Comparison of ENCODE assay signal across 8 cellular contexts in the genomic region with DNA sequence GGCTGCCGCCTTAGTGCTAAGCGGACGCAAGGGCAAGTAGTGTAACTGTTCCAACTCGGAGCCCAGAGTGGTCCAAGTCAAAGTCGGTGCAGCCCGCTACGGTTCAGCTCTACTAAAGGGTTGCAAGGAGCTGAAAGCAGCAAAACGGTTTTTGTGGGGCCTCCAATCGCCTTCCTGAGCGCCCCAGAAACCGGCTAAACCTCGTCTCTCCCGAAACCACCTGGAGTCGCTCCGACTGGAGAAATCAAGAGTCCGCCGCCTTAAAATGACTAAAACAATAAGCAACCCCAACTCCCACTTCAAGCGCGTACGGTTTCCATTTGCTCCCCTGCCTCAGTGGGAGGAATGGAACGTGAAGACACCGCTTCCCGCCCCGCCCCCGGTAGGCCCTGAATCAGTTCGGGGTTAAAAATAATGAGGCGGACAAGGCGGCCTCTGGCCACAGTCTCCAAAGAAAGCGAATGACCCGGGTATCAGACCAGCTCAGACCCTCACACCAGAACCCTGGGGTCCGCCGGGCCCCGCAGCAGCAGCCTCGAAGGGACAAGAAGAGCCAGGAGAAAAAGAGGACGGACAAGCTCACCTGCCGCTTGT. TPM values are rescaled to one million over a fixed set of nuclear protein-coding genes. Genes with fewer than 3 reads are reported as not detected.
DNase-seq lines count a peak whose midpoint lies in the region; ATAC-seq and TF ChIP-seq lines count a peak whose summit lies in the region.

No MANE protein-coding gene starts in this region.

- ATAC-seq in HG02885 (IDR thresholded peaks at IDR 0.05; ENCODE audit: poor library complexity, unreplicated experiment) = peak; percentile 1
- ATAC-seq in HG02623 (IDR thresholded peaks at IDR 0.05; ENCODE audit: unreplicated experiment) = no peak

- H3K36me3 ChIP-seq in GM06990 (ENCODE audit: control insufficient read depth, insufficient read depth, low read length) = peaks cover 4% of the 10 kb centered on the region

- DNase-seq in GM06990 (ENCODE audit: extremely low read depth, insufficient read length) = no peak
- no peak for DNase-seq in coronary artery (ENCODE audit: low spot score)
- DNase-seq in lung microvascular endothelial cell (ENCODE audit: low read depth in 2 of 2) = peak; percentile 26 to 52
- DNase-seq in stimulated activated CD8-positive, alpha-beta memory T cell treated with anti-CD3 and anti-CD28 coated beads, Interleukin-7, amount 100 ng/mL, for 48 hours (ENCODE audit: extremely low read depth in 1 of 2, low read depth in 1 of 2) = peak; percentile 13 to 42
- DNase-seq in cortex of kidney (lab: John Stamatoyannopoulos, UW) = no peak

- no peaks in the 10 kb centered on the region for H3K27me3 ChIP-seq in GM06990 (replicated peaks; ENCODE audit: control insufficient read depth, insufficient read depth, low read length)

- TF ChIP-seq CTCF in GM06990 (IDR thresholded peaks at IDR 0.05; ENCODE audit: insufficient read depth, low read length, poor library complexity, severe bottlenecking) = no peak
- no peak for TF ChIP-seq CTCF in coronary artery (IDR thresholded peaks at IDR 0.05)

- H3K4me3 Mint-ChIP-seq in T-helper 1 cell treated with Interleukin-12 subunit alpha and Interleukin-12 subunit beta and Interleukin-4 antibody, amounts not matched to agents 30 μg/mL and 1 μg/mL, for 36 hours = peak overlapping the region; percentile 91

- peaks cover 13% of the 10 kb centered on the region for H3K36me3 Mint-ChIP-seq in T-helper 1 cell treated with Interleukin-12 subunit alpha and Interleukin-12 subunit beta and Interleukin-4 antibody, amounts not matched to agents 30 μg/mL and 1 μg/mL, for 36 hours (ENCODE audit: low read depth)

- peak overlapping the region; percentile 74 for H3K4me3 ChIP-seq in GM06990 (replicated peaks; ENCODE audit: low read depth, low read length)
- peak overlapping the region; percentile 85 for H3K4me3 ChIP-seq in coronary artery

- H3K27me3 Mint-ChIP-seq in T-helper 1 cell treated with Interleukin-12 subunit alpha and Interleukin-12 subunit beta and Interleukin-4 antibody, amounts not matched to agents 30 μg/mL and 1 μg/mL, for 36 hours (ENCODE audit: low read depth) = no peaks in the 10 kb centered on the region

- H3K27ac ChIP-seq in coronary artery = peak overlapping the region; percentile 92 to 96

- H3K27ac Mint-ChIP-seq in T-helper 1 cell treated with Interleukin-12 subunit alpha and Interleukin-12 subunit beta and Interleukin-4 antibody, amounts not matched to agents 30 μg/mL and 1 μg/mL, for 36 hours = peak overlapping the region; percentile 93

- H3K9me3 Mint-ChIP-seq in T-helper 1 cell treated with Interleukin-12 subunit alpha and Interleukin-12 subunit beta and Interleukin-4 antibody, amounts not matched to agents 30 μg/mL and 1 μg/mL, for 36 hours = no peaks in the 10 kb centered on the region

- peaks cover 36% of the 10 kb centered on the region for H3K4me1 Mint-ChIP-seq in T-helper 1 cell treated with Interleukin-12 subunit alpha and Interleukin-12 subunit beta and Interleukin-4 antibody, amounts not matched to agents 30 μg/mL and 1 μg/mL, for 36 hours (ENCODE audit: low read depth)

RNA-seq across cellular contexts. Expression of gene SEC11A, which starts 0.4 kb away (rescaled TPM):
- 231 and 283 TPM in 2 replicates for total RNA-seq in lung microvascular endothelial cell

RNA-seq across cellular contexts. Expression of gene ZNF592, which starts 32.9 kb away (rescaled TPM):
- total RNA-seq in lung microvascular endothelial cell = 2.8 and 4.8 TPM in 2 replicates

RNA-seq across cellular contexts. Expression of gene NMB, which starts 57.5 kb away (rescaled TPM):
- total RNA-seq in lung microvascular endothelial cell = 4.4 and 4.6 TPM in 2 replicates

Comparison
In these comparisons a context has a peak if more than half of its experiments do, and no peak if none do; other contexts are left out.
1. DNase-seq: peak in lung microvascular endothelial cell (2 of 2) and stimulated activated CD8-positive, alpha-beta memory T cell treated with anti-CD3 and anti-CD28 coated beads, Interleukin-7, amount 100 ng/mL, for 48 hours (2 of 2); none in GM06990 (single experiment), coronary artery (single experiment) and cortex of kidney (single experiment).